Comparison of ENCODE assay signal across 23 cellular contexts in the genomic region with DNA sequence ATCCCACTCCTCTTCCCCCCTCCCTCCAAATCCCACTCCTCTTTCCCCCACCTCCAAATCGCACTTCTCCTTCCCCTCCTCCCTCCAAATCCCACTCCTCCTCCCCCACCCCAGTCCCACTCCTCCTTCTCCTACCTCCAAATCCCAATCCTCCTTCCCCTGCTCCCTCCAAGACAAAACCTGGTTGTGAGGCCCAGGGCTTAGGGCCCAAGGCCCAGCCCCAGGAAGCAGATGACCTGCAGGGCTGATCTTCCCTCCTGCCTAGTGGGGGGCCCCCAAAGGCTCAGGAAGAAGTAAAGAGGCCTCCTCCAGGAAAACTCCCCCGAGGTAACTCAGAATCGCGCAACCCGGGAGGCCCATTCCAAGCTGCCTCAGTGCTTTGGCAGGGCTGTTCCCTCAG. TPM values are rescaled to one million over a fixed set of nuclear protein-coding genes. Genes with fewer than 3 reads are reported as not detected.
DNase-seq lines count a peak whose midpoint lies in the region; ATAC-seq and TF ChIP-seq lines count a peak whose summit lies in the region.
"Had no signal": no experiment of that assay in that cellular context is flagged by ENCODE, and none has a peak within 500 bp of the region (broad histone marks: within the 10 kb centered on the region; RNA-seq: fewer than 3 reads in every experiment).

No MANE protein-coding gene starts in this region.

- no peak for ATAC-seq in HG03442 (IDR thresholded peaks at IDR 0.05; ENCODE audit: unreplicated experiment)
- ATAC-seq in GM18861 (IDR thresholded peaks at IDR 0.05; ENCODE audit: unreplicated experiment): no peak
- ATAC-seq: GM12878 had no signal

- H3K23ac ChIP-seq in mesendoderm (ENCODE audit: low read length): no peak overlapping the region

- H3K27me3 ChIP-seq in mesendoderm (ENCODE audit: insufficient read depth, low read length, poor library complexity): no peaks in the 10 kb centered on the region
- H3K27me3 ChIP-seq: ascending aorta had no signal

- peak overlapping the region in 2 of 5 experiments; percentile 8 to 30 for H3K4me3 Mint-ChIP-seq in brain
- H3K4me3 Mint-ChIP-seq: activated naive CD8-positive, alpha-beta T cell treated with anti-CD3 and anti-CD28 coated beads, Interleukin-2, amount 10 ng/mL, durations not matched to agents 7 days and 5 days; CD4-positive, CD25-positive, alpha-beta regulatory T cell; stimulated activated naive CD8-positive, alpha-beta T cell treated with anti-CD3 and anti-CD28 coated beads, Interleukin-15, Interleukin-2, amounts not matched to agents 100 ng/mL and 50 ng/mL, for 24 hours had no signal

- no peak overlapping the region for H3K4ac ChIP-seq in mesendoderm (ENCODE audit: low read depth, low read length)

- WGBS in mesendoderm (ENCODE audit: extremely low coverage, insufficient coverage, low lambda C conversion rate): no CpG with 5 or more reads among the region's 5 CpGs

- DNase-seq in NCI-H82 (lab: John Stamatoyannopoulos, UW) (peak; percentile 62), NCI-H82 treated with DMSO at 0.1 percent for 48 hours (lab: John Stamatoyannopoulos, UW; ENCODE audit: unreplicated experiment) (no peak), mesendoderm (no peak), substantia nigra (lab: John Stamatoyannopoulos, UW) (no peak), GF-D8 (lab: John Stamatoyannopoulos, UW) (no peak)
- DNase-seq: activated CD4-positive, alpha-beta T cell treated with anti-CD3 and anti-CD28 coated beads for 4 hours; activated gamma-delta T cell; activated naive CD8-positive, alpha-beta T cell treated with anti-CD3 and anti-CD28 coated beads, Interleukin-2, amount 10 ng/mL, durations not matched to agents 7 days and 5 days; activated T-cell treated with anti-CD3 and anti-CD28 coated beads, Interleukin-2, amount 50 U/mL, for 1 hour; CD4-positive, CD25-positive, alpha-beta regulatory T cell; effector CD4-positive, alpha-beta T cell; IMR-90; NCI-H1092; NCI-H1930; NCI-H526 treated with DMSO at 0.1 percent for 48 hours had no signal

- no peak overlapping the region for H4K8ac ChIP-seq in mesendoderm (ENCODE audit: low read depth, low read length)

- no peaks in the 10 kb centered on the region for H3K36me3 ChIP-seq in mesendoderm (ENCODE audit: control insufficient read depth, insufficient read depth, low read length)

- peaks cover 35% of the 10 kb centered on the region for H3K36me3 Mint-ChIP-seq in brain
- H3K36me3 Mint-ChIP-seq: activated naive CD8-positive, alpha-beta T cell treated with anti-CD3 and anti-CD28 coated beads, Interleukin-2, amount 10 ng/mL, durations not matched to agents 7 days and 5 days had no signal

- no peak for TF ChIP-seq CTCF in brain (conservative IDR thresholded peaks at IDR 0.05)

- H3K4me1 Mint-ChIP-seq in brain: peaks cover 86% of the 10 kb centered on the region

- H3K56ac ChIP-seq in mesendoderm (ENCODE audit: low read length): peak overlapping the region; percentile 70

- no peak overlapping the region for H2BK5ac ChIP-seq in mesendoderm (ENCODE audit: low read length)

- H2AK5ac ChIP-seq in mesendoderm (ENCODE audit: low read length): no peak overlapping the region

- peak overlapping the region; percentile 62 to 96 (median 86) for H3K27ac Mint-ChIP-seq in brain
- H3K27ac Mint-ChIP-seq: stimulated activated naive CD8-positive, alpha-beta T cell treated with anti-CD3 and anti-CD28 coated beads, Interleukin-15, Interleukin-2, amounts not matched to agents 100 ng/mL and 50 ng/mL, for 24 hours had no signal

- H3K79me2 ChIP-seq in mesendoderm (ENCODE audit: control insufficient read depth, insufficient read depth, low read length): peaks cover 78% of the 10 kb centered on the region

- H2BK120ac ChIP-seq in mesendoderm (ENCODE audit: low read depth, low read length): no peak overlapping the region

- peak overlapping the region; percentile 4 for H3K9ac ChIP-seq in mesendoderm (ENCODE audit: low read length)
- H3K9ac ChIP-seq: SK-N-SH had no signal

- H3K79me1 ChIP-seq in mesendoderm (ENCODE audit: low read length): peaks cover 28% of the 10 kb centered on the region

- no peak overlapping the region for H3K18ac ChIP-seq in mesendoderm (ENCODE audit: low read length)

- peaks cover 0 to 16% (median 0%) of the 10 kb centered on the region in 5 experiments for H3K9me3 Mint-ChIP-seq in brain
- H3K9me3 Mint-ChIP-seq: activated naive CD8-positive, alpha-beta T cell treated with anti-CD3 and anti-CD28 coated beads, Interleukin-2, amount 10 ng/mL, durations not matched to agents 7 days and 5 days; CD4-positive, CD25-positive, alpha-beta regulatory T cell; stimulated activated naive CD8-positive, alpha-beta T cell treated with anti-CD3 and anti-CD28 coated beads, Interleukin-15, Interleukin-2, amounts not matched to agents 100 ng/mL and 50 ng/mL, for 24 hours had no signal

- H3K4me3 ChIP-seq in mesendoderm (ENCODE audit: low read length): no peak overlapping the region
- H3K4me3 ChIP-seq: ascending aorta, GM12878 had no signal

- H3K27ac ChIP-seq in mesendoderm (ENCODE audit: low read depth, low read length) (peak overlapping the region; percentile 21), substantia nigra (ENCODE audit: low read depth, low read length, poor library complexity, severe bottlenecking) (peak overlapping the region; percentile 50)
- H3K27ac ChIP-seq: 22Rv1, ascending aorta had no signal

- H3K27me3 Mint-ChIP-seq in brain: no peaks in the 10 kb centered on the region
- H3K27me3 Mint-ChIP-seq: activated naive CD8-positive, alpha-beta T cell treated with anti-CD3 and anti-CD28 coated beads, Interleukin-2, amount 10 ng/mL, durations not matched to agents 7 days and 5 days; CD4-positive, CD25-positive, alpha-beta regulatory T cell; stimulated activated naive CD8-positive, alpha-beta T cell treated with anti-CD3 and anti-CD28 coated beads, Interleukin-15, Interleukin-2, amounts not matched to agents 100 ng/mL and 50 ng/mL, for 24 hours had no signal

- no peak overlapping the region for H2BK15ac ChIP-seq in mesendoderm (replicated peaks; ENCODE audit: low read depth)

- H4K5ac ChIP-seq in mesendoderm (ENCODE audit: low read length): no peak overlapping the region

- peaks cover 6% of the 10 kb centered on the region for H3K4me1 ChIP-seq in mesendoderm (ENCODE audit: control insufficient read depth, low read depth, low read length)

- H3K4me2 ChIP-seq in mesendoderm (ENCODE audit: low read length): no peak overlapping the region
- H3K4me2 ChIP-seq: SK-N-SH had no signal

RNA-seq across cellular contexts. Expression of a gene that starts 34.5 kb away (rescaled TPM):
- 78.6 TPM for polyA plus RNA-seq in brain (ENCODE audit: insufficient read depth, low read depth, low replicate concordance)
- 129 TPM for polyA plus RNA-seq in mesendoderm (2013, experiment 1 of 2)
- polyA plus RNA-seq in mesendoderm (2013, experiment 2 of 2): 129 TPM
